ENCODE assay signal across 9 cellular contexts in genomic region chr7:44081266-44081748, GRCh38. TPM values are rescaled to one million over a fixed set of nuclear protein-coding genes. Genes with fewer than 3 reads are reported as not detected.
DNase-seq lines count a peak whose midpoint lies in the region; ATAC-seq and TF ChIP-seq lines count a peak whose summit lies in the region.
"Had no signal": no experiment of that assay in that cellular context is flagged by ENCODE, and none has a peak within 500 bp of the region (broad histone marks: within the 10 kb centered on the region; RNA-seq: fewer than 3 reads in every experiment).

No MANE protein-coding gene starts in this region.

- DNase-seq in SJSA1 (ENCODE audit: low read depth in 1 of 2, low spot score in 2 of 2), result no peak
- no peak for DNase-seq in epithelial cell of esophagus (ENCODE audit: low read depth)
- no peak for DNase-seq in gastrocnemius medialis
- DNase-seq in Ammon's horn (ENCODE audit: low spot score), result no peak
- no peak for DNase-seq in NCI-H1092 treated with DMSO at 0.1 percent for 48 hours (lab: John Stamatoyannopoulos, UW)

- in situ Hi-C loops in gastrocnemius medialis (cut with MboI; ENCODE audit: low sequenced_read_pairs in 4 of 4), result no loop called here

- TF ChIP-seq CTCF in GM12873 (IDR thresholded peaks at IDR 0.05; ENCODE audit: insufficient read depth, low read depth, low read length, missing control alignments), result peak; percentile 1
- no peak for TF ChIP-seq CTCF in epithelial cell of esophagus (IDR thresholded peaks at IDR 0.05; ENCODE audit: insufficient read depth, low read depth, low read length, missing control alignments)
- no peak for TF ChIP-seq CTCF in gastrocnemius medialis (IDR thresholded peaks at IDR 0.05 in 4 of 5, conservative IDR thresholded peaks at IDR 0.05 in 1 of 5)

- no peak for TF ChIP-seq POLR2A in gastrocnemius medialis (IDR thresholded peaks at IDR 0.05)

- H3K4me3 ChIP-seq in SJSA1, result peak overlapping the region; percentile 71
- peak overlapping the region; percentile 81 for H3K4me3 ChIP-seq in epithelial cell of esophagus (ENCODE audit: low read length)
- H3K4me3 ChIP-seq in gastrocnemius medialis, result peak overlapping the region; percentile 80 to 98 (median 92)

- H3K9me3 ChIP-seq in SJSA1 (replicated peaks) (no peaks in the 10 kb centered on the region), gastrocnemius medialis (no peaks in the 10 kb centered on the region)

- H3K27me3 ChIP-seq in SJSA1 (replicated peaks) (no peaks in the 10 kb centered on the region), gastrocnemius medialis (no peaks in the 10 kb centered on the region)

- ATAC-seq in gastrocnemius medialis (no peak), GM18907 (IDR thresholded peaks at IDR 0.05; ENCODE audit: unreplicated experiment) (no peak), GM19463 (IDR thresholded peaks at IDR 0.05; ENCODE audit: unreplicated experiment) (no peak)

- H3K36me3 ChIP-seq in SJSA1 (peaks cover 41% of the 10 kb centered on the region), gastrocnemius medialis (peaks cover 0 to 35% of the 10 kb centered on the region in 2 donors)

- H3K4me1 ChIP-seq in SJSA1 (replicated peaks) (peaks cover 37% of the 10 kb centered on the region), gastrocnemius medialis (peaks cover 37 to 44% of the 10 kb centered on the region in 2 donors)

- intact Hi-C loops in gastrocnemius medialis (cut with DNase I; ENCODE audit: low total_unique reads), result loop anchor here (5.0 kb wide), 1 partner anchor 241 kb away; no protein-coding TSS in a partner anchor

- no peak overlapping the region for H3K27ac ChIP-seq in SJSA1
- H3K27ac ChIP-seq in gastrocnemius medialis, result peak overlapping the region; percentile 90 to 96 (median 94)

RNA-seq across cellular contexts. Expression of gene POLM, which starts 1.0 kb away (rescaled TPM):
- total RNA-seq in SJSA1 (2014; rRNA removed; shearing (Covaris generic)), result 5.4 and 10.7 TPM in 2 replicates
- 10 to 100 TPM; 11.1 to 34.6 (median 17.3) TPM for total RNA-seq in gastrocnemius medialis

RNA-seq across cellular contexts. Expression of gene PGAM2, which starts 15.9 kb away (rescaled TPM):
- total RNA-seq in SJSA1 (2014; rRNA removed; shearing (Covaris generic)), result 0.13 TPM in 1 of 2 replicates, not detected in the other
- 100 to 1,000 TPM; 129 to 355 (median 306) TPM for total RNA-seq in gastrocnemius medialis
- total RNA-seq: NCI-H460 had no signal

RNA-seq across cellular contexts. Expression of gene AEBP1, which starts 22.8 kb away (rescaled TPM):
- total RNA-seq in SJSA1 (2014; rRNA removed; shearing (Covaris generic)), result not detected in 2 replicates
- 10 to 100 TPM in 2 of 4 donors, 1 to 10 TPM in 2; 5.8 to 23.6 (median 15.9) TPM for total RNA-seq in gastrocnemius medialis
- total RNA-seq: NCI-H460 had no signal

RNA-seq across cellular contexts. Expression of gene DBNL, which starts 36.8 kb away (rescaled TPM):
- total RNA-seq in SJSA1 (2014; rRNA removed; shearing (Covaris generic)), result 171 and 183 TPM in 2 replicates
- total RNA-seq in gastrocnemius medialis, result 10 to 100 TPM; 48.0 to 77.2 (median 56.0) TPM

RNA-seq across cellular contexts. Expression of gene POLD2, which starts 42.0 kb away (rescaled TPM):
- total RNA-seq in SJSA1 (2014; rRNA removed; shearing (Covaris generic)), result 84.9 and 96.1 TPM in 2 replicates
- 10 to 100 TPM; 69.4 to 93.0 (median 77.7) TPM for total RNA-seq in gastrocnemius medialis

Comparison
In these comparisons a context has a peak if more than half of its experiments do, and no peak if none do; other contexts are left out.
1. RNA of gene PGAM2, which starts 15.9 kb away (total RNA-seq): 129 to 355 TPM in gastrocnemius medialis; 0.13 TPM in SJSA1; every median in the first group is over 100 times any median in the second.
2. Peak in every context shown above with its lines, with median percentiles within 50 percentile points of each other: H3K4me3 ChIP-seq.